ENCODE assay signal across 8 cellular contexts in genomic region chr7:122528879-122529481, GRCh38.
DNase-seq lines count a peak whose midpoint lies in the region; ATAC-seq and TF ChIP-seq lines count a peak whose summit lies in the region.

No MANE protein-coding gene starts in this region.

- ATAC-seq in left colon (peak; percentile 40), GM18505 (IDR thresholded peaks at IDR 0.05; ENCODE audit: unreplicated experiment) (no peak), HG02642 (IDR thresholded peaks at IDR 0.05; ENCODE audit: poor library complexity, unreplicated experiment) (no peak)
- no peak for ATAC-seq in stimulated activated memory B cell treated with anti-CD40 and anti-IgM and Interleukin-4, amounts not matched to agents 10 μg/mL and 1 μg/mL and 100 μg/mL, for 72 hours

- no peak for TF ChIP-seq POLR2A in GM18505 (IDR thresholded peaks at IDR 0.05; ENCODE audit: borderline replicate concordance, extremely low read depth, insufficient read depth, insufficient read length)

- intact Hi-C loops in left colon (cut with DNase I, micrococcal nuclease): no loop called here

- H3K36me3 Mint-ChIP-seq in stimulated activated memory B cell treated with anti-CD40 and anti-IgM and Interleukin-4, amounts not matched to agents 10 μg/mL and 1 μg/mL and 100 μg/mL, for 72 hours: no peaks in the 10 kb centered on the region

- H3K4me3 Mint-ChIP-seq in stimulated activated memory B cell treated with anti-CD40 and anti-IgM and Interleukin-4, amounts not matched to agents 10 μg/mL and 1 μg/mL and 100 μg/mL, for 72 hours: no peak overlapping the region

- no peaks in the 10 kb centered on the region for H3K27me3 Mint-ChIP-seq in stimulated activated memory B cell treated with anti-CD40 and anti-IgM and Interleukin-4, amounts not matched to agents 10 μg/mL and 1 μg/mL and 100 μg/mL, for 72 hours

- H3K27ac Mint-ChIP-seq in stimulated activated memory B cell treated with anti-CD40 and anti-IgM and Interleukin-4, amounts not matched to agents 10 μg/mL and 1 μg/mL and 100 μg/mL, for 72 hours: no peak overlapping the region

- no peaks in the 10 kb centered on the region for H3K9me3 Mint-ChIP-seq in stimulated activated memory B cell treated with anti-CD40 and anti-IgM and Interleukin-4, amounts not matched to agents 10 μg/mL and 1 μg/mL and 100 μg/mL, for 72 hours

- H3K4me1 Mint-ChIP-seq in stimulated activated memory B cell treated with anti-CD40 and anti-IgM and Interleukin-4, amounts not matched to agents 10 μg/mL and 1 μg/mL and 100 μg/mL, for 72 hours: no peaks in the 10 kb centered on the region

- DNase-seq in NOMO-1 treated with DMSO at 0.1 percent for 48 hours (lab: John Stamatoyannopoulos, UW; ENCODE audit: unreplicated experiment) (peak; percentile 5), NOMO-1 treated with dmso at 0.1 percent for 144 hours (lab: John Stamatoyannopoulos, UW; ENCODE audit: unreplicated experiment) (no peak), NCI-H1436 treated with DMSO at 0.1 percent for 48 hours (lab: John Stamatoyannopoulos, UW) (peak; percentile 40), amniotic stem cell (lab: John Stamatoyannopoulos, UW) (peak; percentile 11), left colon (no peak)

Comparison
In these comparisons a context has a peak if more than half of its experiments do, and no peak if none do; other contexts are left out.
1. DNase-seq: peak in NOMO-1 treated with DMSO at 0.1 percent for 48 hours (single experiment), NCI-H1436 treated with DMSO at 0.1 percent for 48 hours (single experiment) and amniotic stem cell (single experiment); none in NOMO-1 treated with dmso at 0.1 percent for 144 hours (single experiment) and left colon (0 of 2).